ENCODE assay signal across 1 cellular context in genomic region chr3:47115524-47115923, GRCh38.
TF ChIP-seq lines count a peak whose summit lies in the region.
"Not testable (repeated sequence)": the region's sequence is repeated elsewhere in the genome, so short reads cannot be mapped to it uniquely, and the experiment has no call there.

No MANE protein-coding gene starts in this region.

TF ChIP-seq in K562, 482 proteins besides CTCF, POLR2A, EP300 and RAD21:
- TF ChIP-seq ATF3 (IDR thresholded peaks at IDR 0.05) = peak; percentile 44; the same call in 1 of the 2 replicates
- TF ChIP-seq ATF3 (CRISPR knock-in tag; conservative IDR thresholded peaks at IDR 0.05) = not testable (repeated sequence)
- TF ChIP-seq PKNOX1 (IDR thresholded peaks at IDR 0.05) = peak; percentile 71
- peak; percentile 45; the same call in 1 of the 2 replicates for TF ChIP-seq CEBPG (CRISPR knock-in tag; IDR thresholded peaks at IDR 0.05)
- peak in 1 of 2 experiments; percentile 59; a peak in 1 of 4 replicates for TF ChIP-seq CEBPG (tag; conservative IDR thresholded peaks at IDR 0.05 in 1 of 2, IDR thresholded peaks at IDR 0.05 in 1 of 2)
TF ChIP-seq in K562: peak in this region for 3; not testable (repeated sequence) for 479.
